In genomic region chr9:130129425-130130061, GRCh38 we compare ENCODE assay signal across 8 cellular contexts. TPM values are rescaled to one million over a fixed set of nuclear protein-coding genes. Genes with fewer than 3 reads are reported as not detected.
A peak's percentile ranks its signal among the peaks of the same experiment; 100 is the strongest.
DNase-seq lines count a peak whose midpoint lies in the region; ATAC-seq and TF ChIP-seq lines count a peak whose summit lies in the region.

No MANE protein-coding gene starts in this region.

- H3K9me3 Mint-ChIP-seq in CD4-positive, alpha-beta T cell, result no peaks in the 10 kb centered on the region
- H3K9me3 Mint-ChIP-seq in neural progenitor cell, result no peaks in the 10 kb centered on the region

- H3K4me3 ChIP-seq in SJCRH30 (no peak overlapping the region), brain microvascular endothelial cell (ENCODE audit: low read depth, low read length) (no peak overlapping the region), neural progenitor cell (no peak overlapping the region)

- H3K27me3 ChIP-seq in CD4-positive, alpha-beta T cell (ENCODE audit: control insufficient read depth, insufficient read depth, low read length), result no peaks in the 10 kb centered on the region
- H3K27me3 ChIP-seq in SJCRH30 (no peaks in the 10 kb centered on the region), brain microvascular endothelial cell (replicated peaks) (no peaks in the 10 kb centered on the region), neural progenitor cell (no peaks in the 10 kb centered on the region)

- POLR2A ChIA-PET in CD4-positive, alpha-beta T cell (lab: Charles Lee), result interaction anchor here (1.3 to 2.0 kb wide), 2 partner anchors 12 to 241 kb away, joined by 3 to 11 read pairs; no protein-coding TSS in a partner anchor

- H3K4me1 ChIP-seq in SJCRH30 (peaks cover 33% of the 10 kb centered on the region), neural progenitor cell (peaks cover 5% of the 10 kb centered on the region)

- no peaks in the 10 kb centered on the region for H4K20me1 ChIP-seq in neural progenitor cell (ENCODE audit: low read depth)

- in situ Hi-C loops in brain microvascular endothelial cell (cut with HindIII; ENCODE audit: low pct_ligation_motif_present, low sequenced_read_pairs), result no loop called here

- no peak for TF ChIP-seq CTCF in CD4-positive, alpha-beta T cell (IDR thresholded peaks at IDR 0.05)
- no peak for TF ChIP-seq CTCF in brain microvascular endothelial cell (IDR thresholded peaks at IDR 0.05; ENCODE audit: low read depth, low read length, missing control alignments)
- TF ChIP-seq CTCF in neural progenitor cell (IDR thresholded peaks at IDR 0.05), result no peak

- no peaks in the 10 kb centered on the region for H3K79me2 ChIP-seq in neural progenitor cell (ENCODE audit: low read depth)

- H3K36me3 ChIP-seq in SJCRH30, result peaks cover 11% of the 10 kb centered on the region
- H3K36me3 ChIP-seq in brain microvascular endothelial cell (replicated peaks), result peaks cover 18% of the 10 kb centered on the region
- no peaks in the 10 kb centered on the region for H3K36me3 ChIP-seq in neural progenitor cell

- intact Hi-C loops in CD4-positive, alpha-beta T cell (cut with DNase I, micrococcal nuclease), result loop anchor here (2.0 to 5.0 kb wide), 4 partner anchors 19 to 108 kb away; partner anchors contain the start of gene NCS1 (in 2 of the 2)

- H3K4me3 Mint-ChIP-seq in CD4-positive, alpha-beta T cell, result peak overlapping the region; percentile 71
- no peak overlapping the region for H3K4me3 Mint-ChIP-seq in neural progenitor cell

- no peaks in the 10 kb centered on the region for H3K9me3 ChIP-seq in CD4-positive, alpha-beta T cell (ENCODE audit: control insufficient read depth, low read length)
- H3K9me3 ChIP-seq in SJCRH30 (replicated peaks) (no peaks in the 10 kb centered on the region), neural progenitor cell (ENCODE audit: low read depth) (no peaks in the 10 kb centered on the region)

- H2AFZ ChIP-seq in neural progenitor cell (replicated peaks), result no peak overlapping the region

- peak in 3 of 10 experiments; percentile 8 to 14 (median 11) for DNase-seq in CD4-positive, alpha-beta T cell
- DNase-seq in SJCRH30 (peak; percentile 48 to 68), brain microvascular endothelial cell (peak; percentile 22), neural progenitor cell (ENCODE audit: low spot score) (no peak), Kasumi-1 (lab: John Stamatoyannopoulos, UW) (no peak), UCSD-AML1 (lab: John Stamatoyannopoulos, UW; ENCODE audit: unreplicated experiment) (no peak)

- H3K27me3 Mint-ChIP-seq in CD4-positive, alpha-beta T cell, result no peaks in the 10 kb centered on the region
- H3K27me3 Mint-ChIP-seq in neural progenitor cell (ENCODE audit: insufficient read depth, low read depth), result peaks cover 5% of the 10 kb centered on the region

- peak overlapping the region; percentile 95 for H3K27ac ChIP-seq in CD4-positive, alpha-beta T cell (ENCODE audit: low read depth, low read length)
- peak overlapping the region; percentile 76 for H3K27ac ChIP-seq in SJCRH30
- peak overlapping the region; percentile 97 for H3K27ac ChIP-seq in brain microvascular endothelial cell
- no peak overlapping the region for H3K27ac ChIP-seq in neural progenitor cell

- H3K4me2 ChIP-seq in neural progenitor cell, result no peak overlapping the region

- CTCF ChIA-PET in CD4-positive, alpha-beta T cell (lab: Charles Lee), result interaction anchor here (0.9 to 3.4 kb wide), 2 partner anchors 22 to 38 kb away, joined by 3 to 13 read pairs; no protein-coding TSS in a partner anchor

- peak overlapping the region; percentile 98 for H3K27ac Mint-ChIP-seq in CD4-positive, alpha-beta T cell
- H3K27ac Mint-ChIP-seq in neural progenitor cell, result peak overlapping the region; percentile 93

- H3K9ac ChIP-seq in neural progenitor cell, result no peak overlapping the region

- H3F3A ChIP-seq in neural progenitor cell (ENCODE audit: low read depth), result no peaks in the 10 kb centered on the region

- no peak for ATAC-seq in CD4-positive, alpha-beta T cell (ENCODE audit: poor library complexity)
- ATAC-seq in GM18867 (IDR thresholded peaks at IDR 0.05; ENCODE audit: unreplicated experiment) (no peak), HG03135 (IDR thresholded peaks at IDR 0.05; ENCODE audit: unreplicated experiment) (no peak)

- peaks cover 51% of the 10 kb centered on the region for H3K4me1 Mint-ChIP-seq in CD4-positive, alpha-beta T cell (ENCODE audit: low read depth)
- H3K4me1 Mint-ChIP-seq in neural progenitor cell, result peaks cover 43% of the 10 kb centered on the region

- peaks cover 40% of the 10 kb centered on the region for H3K36me3 Mint-ChIP-seq in CD4-positive, alpha-beta T cell (ENCODE audit: low read depth)
- H3K36me3 Mint-ChIP-seq in neural progenitor cell, result peaks cover 29% of the 10 kb centered on the region

RNA-seq across cellular contexts. Expression of gene NCS1, which starts 42.7 kb away (rescaled TPM):
- under 1 TPM in 1 of 2 experiments, not detected in 1; 0.17 TPM for total RNA-seq in CD4-positive, alpha-beta T cell
- 86.2 and 89.2 TPM in 2 replicates for total RNA-seq in SJCRH30 (2014; rRNA removed; shearing (Covaris generic))
- total RNA-seq in neural progenitor cell (ENCODE audit: low replicate concordance), result 16.0 and 28.5 TPM in 2 replicates

Comparison
In these comparisons a context has a peak if more than half of its experiments do, and no peak if none do; other contexts are left out.
1. DNase-seq: peak in SJCRH30 (2 of 2) and brain microvascular endothelial cell (single experiment); none in neural progenitor cell (single experiment), Kasumi-1 (0 of 2) and UCSD-AML1 (single experiment).
2. RNA of gene NCS1, which starts 42.7 kb away (total RNA-seq): 86.2 to 89.2 TPM in SJCRH30 and 16.0 to 28.5 TPM in neural progenitor cell; 0.17 TPM in CD4-positive, alpha-beta T cell; every median in the first group is over 10 times any median in the second.